ENCODE assay signal across 10 cellular contexts in genomic region chr16:87986361-87986849, GRCh38. TPM values are rescaled to one million over a fixed set of nuclear protein-coding genes. Genes with fewer than 3 reads are reported as not detected.
A peak's percentile ranks its signal among the peaks of the same experiment; 100 is the strongest.
DNase-seq lines count a peak whose midpoint lies in the region; ATAC-seq, FAIRE-seq and TF ChIP-seq lines count a peak whose summit lies in the region.
"Not testable (repeated sequence)": the region's sequence is repeated elsewhere in the genome, so short reads cannot be mapped to it uniquely, and the experiment has no call there.
"Had no signal": no experiment of that assay in that cellular context is flagged by ENCODE, and none has a peak within 500 bp of the region (broad histone marks: within the 10 kb centered on the region; RNA-seq: fewer than 3 reads in every experiment).

No MANE protein-coding gene starts in this region.

- not testable (repeated sequence) for H3K9me3 ChIP-seq in CD4-positive, CD25-positive, alpha-beta regulatory T cell (ENCODE audit: control insufficient read depth in 2 of 2, low read length in 2 of 2); psoas muscle

- H3K4me1 Mint-ChIP-seq in CD4-positive, CD25-positive, alpha-beta regulatory T cell, result peaks cover 5 to 37% (median 23%) of the 10 kb centered on the region in 4 donors
- H3K4me1 Mint-ChIP-seq in T-cell, result peaks cover 7 to 34% (median 21%) of the 10 kb centered on the region in 3 donors
- H3K4me1 Mint-ChIP-seq in activated T-cell treated with anti-CD3 and anti-CD28 coated beads, Interleukin-2, amount 50 U/mL, for 4 hours (ENCODE audit: low read depth), result peaks cover 43% of the 10 kb centered on the region
- not testable (repeated sequence) for H3K4me1 Mint-ChIP-seq in MCF 10A (ENCODE audit: insufficient read depth, unreplicated experiment)

- POLR2A ChIA-PET in T-cell (lab: Charles Lee); MCF 10A (lab: Yijun Ruan, JAX): not testable (repeated sequence)

- H3K27me3 ChIP-seq in CD4-positive, CD25-positive, alpha-beta regulatory T cell (ENCODE audit: control insufficient read depth, insufficient read depth, low read length); psoas muscle (ENCODE audit: insufficient read depth in 3 of 3, low read length in 2 of 3): not testable (repeated sequence)

- peak; percentile 17 to 56 (median 32) for DNase-seq in CD4-positive, CD25-positive, alpha-beta regulatory T cell
- DNase-seq in HTR-8/SVneo (ENCODE audit: insufficient read length, low spot score), result peak; percentile 36
- DNase-seq in T-cell, result peak in 19 of 34 experiments; percentile 11 to 42 (median 18)
- peak; percentile 42 for DNase-seq in activated T-cell treated with anti-CD3 and anti-CD28 coated beads, Interleukin-2, amount 50 U/mL, for 4 hours
- DNase-seq in MCF 10A (ENCODE audit: unreplicated experiment), result peak; percentile 54
- DNase-seq in Right ventricle myocardium inferior (ENCODE audit: missing footprints), result not testable (repeated sequence)
- DNase-seq in psoas muscle, result peak; percentile 30 to 64
- DNase-seq in stimulated activated CD8-positive, alpha-beta memory T cell treated with anti-CD3 and anti-CD28 coated beads, Interleukin-7, amount 100 ng/mL, for 48 hours (ENCODE audit: extremely low read depth in 1 of 2, low read depth in 1 of 2), result peak; percentile 37 to 63

- not testable (repeated sequence) for H3K4me3 ChIP-seq in CD4-positive, CD25-positive, alpha-beta regulatory T cell (ENCODE audit: low read depth, low read length); psoas muscle

- not testable (repeated sequence) for H3K27me3 Mint-ChIP-seq in CD4-positive, CD25-positive, alpha-beta regulatory T cell; T-cell; activated T-cell treated with anti-CD3 and anti-CD28 coated beads, Interleukin-2, amount 50 U/mL, for 4 hours (ENCODE audit: low read depth); MCF 10A (ENCODE audit: insufficient read depth, unreplicated experiment)

- TF ChIP-seq CTCF in MCF 10A (IDR thresholded peaks at IDR 0.05; ENCODE audit: unreplicated experiment), result not testable (repeated sequence)
- TF ChIP-seq CTCF in psoas muscle (IDR thresholded peaks at IDR 0.05), result peak; percentile 18

- WGBS in psoas muscle, 3 donors, result 33 to 57% (median 37%) methylated on average over 5 of the region's 5 CpGs

- BruUV-seq in MCF 10A (replicated peaks; lab: Mats Ljungman, UMichigan), result not testable (repeated sequence)

- intact Hi-C loops in MCF 10A (cut with micrococcal nuclease); psoas muscle (cut with DNase I): not testable (repeated sequence)
- intact Hi-C loops in Right ventricle myocardium inferior (cut with DNase I), result loop anchor here (10.0 kb wide), 1 partner anchor 448 kb away; no protein-coding TSS in a partner anchor

- CTCF ChIA-PET in T-cell (lab: Charles Lee); MCF 10A (lab: Yijun Ruan, JAX): not testable (repeated sequence)

- not testable (repeated sequence) for FAIRE-seq in HTR-8/SVneo (lab: Jason Lieb, UNC)

- peaks cover 39% of the 10 kb centered on the region for H3K36me3 ChIP-seq in CD4-positive, CD25-positive, alpha-beta regulatory T cell (ENCODE audit: control insufficient read depth, insufficient read depth, low read length)
- peaks cover 2 to 33% of the 10 kb centered on the region in 2 donors for H3K36me3 ChIP-seq in psoas muscle (ENCODE audit: insufficient read depth in 1 of 2, low read depth in 1 of 2)

- not testable (repeated sequence) for H3K4me3 Mint-ChIP-seq in CD4-positive, CD25-positive, alpha-beta regulatory T cell; T-cell; MCF 10A (ENCODE audit: unreplicated experiment)
- peak overlapping the region; percentile 24 for H3K4me3 Mint-ChIP-seq in activated T-cell treated with anti-CD3 and anti-CD28 coated beads, Interleukin-2, amount 50 U/mL, for 4 hours

- peaks cover 41% of the 10 kb centered on the region for H3K36me3 Mint-ChIP-seq in CD4-positive, CD25-positive, alpha-beta regulatory T cell
- H3K36me3 Mint-ChIP-seq in T-cell, result peaks cover 58% of the 10 kb centered on the region
- peaks cover 39% of the 10 kb centered on the region for H3K36me3 Mint-ChIP-seq in activated T-cell treated with anti-CD3 and anti-CD28 coated beads, Interleukin-2, amount 50 U/mL, for 4 hours (ENCODE audit: insufficient read depth)
- peaks cover 42% of the 10 kb centered on the region for H3K36me3 Mint-ChIP-seq in MCF 10A (ENCODE audit: insufficient read depth, unreplicated experiment)

- not testable (repeated sequence) for H3K4me1 ChIP-seq in CD4-positive, CD25-positive, alpha-beta regulatory T cell (ENCODE audit: control insufficient read depth, insufficient read depth, low read length, poor library complexity, severe bottlenecking); psoas muscle

- peak overlapping the region; percentile 87 to 91 (median 90) for H3K27ac Mint-ChIP-seq in CD4-positive, CD25-positive, alpha-beta regulatory T cell
- not testable (repeated sequence) for H3K27ac Mint-ChIP-seq in T-cell
- peak overlapping the region; percentile 59 for H3K27ac Mint-ChIP-seq in MCF 10A (ENCODE audit: low read depth, unreplicated experiment)

- peak; percentile 67 to 81 for ATAC-seq in CD4-positive, CD25-positive, alpha-beta regulatory T cell (ENCODE audit: low read depth in 2 of 2)
- ATAC-seq in T-cell (replicated peaks in 1 of 4) (peak; percentile 33 to 67 (median 62)), Right ventricle myocardium inferior (peak; percentile 47), psoas muscle (peak; percentile 83 to 90 (median 88))
- ATAC-seq in activated T-cell treated with anti-CD3 and anti-CD28 coated beads, Interleukin-2, amount 50 U/mL, for 4 hours, result peak; percentile 85 to 93

- H3K27ac ChIP-seq in CD4-positive, CD25-positive, alpha-beta regulatory T cell (ENCODE audit: insufficient read depth, low read length, poor library complexity, severe bottlenecking), result peak overlapping the region; percentile 57
- peak overlapping the region; percentile 82 for H3K27ac ChIP-seq in psoas muscle

- not testable (repeated sequence) for H3K9me3 Mint-ChIP-seq in CD4-positive, CD25-positive, alpha-beta regulatory T cell; T-cell; activated T-cell treated with anti-CD3 and anti-CD28 coated beads, Interleukin-2, amount 50 U/mL, for 4 hours; MCF 10A (ENCODE audit: unreplicated experiment)

RNA-seq across cellular contexts. Expression of gene BANP, which starts 35.2 kb away (rescaled TPM):
- 114 TPM for total RNA-seq in CD4-positive, CD25-positive, alpha-beta regulatory T cell
- polyA plus RNA-seq in CD4-positive, CD25-positive, alpha-beta regulatory T cell, result 10 to 100 TPM; 20.4 to 27.6 (median 25.9) TPM
- total RNA-seq in T-cell (10 to 100 TPM; 57.1 to 81.9 (median 69.4) TPM), MCF 10A (2022) (38.2 and 41.5 TPM in 2 replicates), Right ventricle myocardium inferior (12.8 TPM), psoas muscle (10 to 100 TPM; 11.9 to 15.3 (median 14.7) TPM)
- total RNA-seq in activated T-cell treated with anti-CD3 and anti-CD28 coated beads, Interleukin-2, amount 50 U/mL, for 4 hours, result 10 to 100 TPM; 25.2 to 29.4 (median 25.9) TPM
- polyA plus RNA-seq in psoas muscle, result 10 to 100 TPM in 1 of 3 donors, 1 to 10 TPM in 2; 7.7 to 14.2 (median 7.8) TPM

RNA-seq across cellular contexts. Expression of gene CA5A, which starts 50.1 kb away (rescaled TPM):
- total RNA-seq in CD4-positive, CD25-positive, alpha-beta regulatory T cell, result not detected
- polyA plus RNA-seq in CD4-positive, CD25-positive, alpha-beta regulatory T cell, result not detected
- under 1 TPM in 1 of 5 donors, not detected in 4; 0.20 TPM for total RNA-seq in T-cell
- under 1 TPM in 1 of 3 donors, not detected in 2; 0.43 TPM for total RNA-seq in activated T-cell treated with anti-CD3 and anti-CD28 coated beads, Interleukin-2, amount 50 U/mL, for 4 hours
- not detected in 2 replicates for total RNA-seq in MCF 10A (2022)
- total RNA-seq in Right ventricle myocardium inferior, result not detected
- under 1 TPM in 1 of 4 donors, not detected in 3; 0.12 TPM for total RNA-seq in psoas muscle
- not detected for polyA plus RNA-seq in psoas muscle
- total RNA-seq: OCI-LY7, ovary had no signal
